1 cellular context compared by ENCODE assay signal in the genomic region with DNA sequence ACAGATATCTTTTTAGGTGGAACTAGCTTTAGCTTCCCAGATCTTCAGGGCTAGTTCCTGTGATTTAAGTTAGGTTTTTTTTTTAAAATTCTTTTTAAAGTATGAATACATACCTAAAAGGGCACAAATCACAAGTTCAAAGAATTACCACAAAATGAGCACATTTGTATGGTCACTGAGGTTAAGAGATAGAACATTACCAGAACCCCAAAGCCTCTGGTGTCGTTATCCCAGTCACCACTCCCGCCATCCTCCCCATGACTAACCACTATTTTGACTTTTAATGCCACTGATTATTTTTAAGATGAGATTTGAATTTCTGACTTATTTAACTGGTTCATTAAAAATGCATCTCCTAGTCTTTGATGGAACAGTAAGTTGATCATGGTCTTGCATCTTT.
TF ChIP-seq lines count a peak whose summit lies in the region.

No MANE protein-coding gene starts in this region.

TF ChIP-seq in GM12878, 131 proteins besides CTCF, POLR2A, EP300 and RAD21:
- no peak for TF ChIP-seq HDAC2 (IDR thresholded peaks at IDR 0.05)
- TF ChIP-seq KLF5 (IDR thresholded peaks at IDR 0.05; ENCODE audit: partially characterized antibody) = no peak
- TF ChIP-seq FOXK2 (IDR thresholded peaks at IDR 0.05) = no peak
- TF ChIP-seq RELA (IDR thresholded peaks at IDR 0.05; ENCODE audit: borderline replicate concordance, partially characterized antibody) = no peak
- TF ChIP-seq IRF4 (IDR thresholded peaks at IDR 0.05; ENCODE audit: low read depth, low read length) = no peak
- TF ChIP-seq TCF12 (IDR thresholded peaks at IDR 0.05; ENCODE audit: low read depth, low read length) = no peak
- no peak for TF ChIP-seq GABPA (IDR thresholded peaks at IDR 0.05; ENCODE audit: low read depth)
- TF ChIP-seq, protein P1, sequence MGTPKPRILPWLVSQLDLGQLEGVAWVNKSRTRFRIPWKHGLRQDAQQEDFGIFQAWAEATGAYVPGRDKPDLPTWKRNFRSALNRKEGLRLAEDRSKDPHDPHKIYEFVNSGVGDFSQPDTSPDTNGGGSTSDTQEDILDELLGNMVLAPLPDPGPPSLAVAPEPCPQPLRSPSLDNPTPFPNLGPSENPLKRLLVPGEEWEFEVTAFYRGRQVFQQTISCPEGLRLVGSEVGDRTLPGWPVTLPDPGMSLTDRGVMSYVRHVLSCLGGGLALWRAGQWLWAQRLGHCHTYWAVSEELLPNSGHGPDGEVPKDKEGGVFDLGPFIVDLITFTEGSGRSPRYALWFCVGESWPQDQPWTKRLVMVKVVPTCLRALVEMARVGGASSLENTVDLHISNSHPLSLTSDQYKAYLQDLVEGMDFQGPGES (IDR thresholded peaks at IDR 0.05) = no peak
- TF ChIP-seq ZBED1 (IDR thresholded peaks at IDR 0.05; ENCODE audit: borderline replicate concordance) = no peak
